In the genomic region with DNA sequence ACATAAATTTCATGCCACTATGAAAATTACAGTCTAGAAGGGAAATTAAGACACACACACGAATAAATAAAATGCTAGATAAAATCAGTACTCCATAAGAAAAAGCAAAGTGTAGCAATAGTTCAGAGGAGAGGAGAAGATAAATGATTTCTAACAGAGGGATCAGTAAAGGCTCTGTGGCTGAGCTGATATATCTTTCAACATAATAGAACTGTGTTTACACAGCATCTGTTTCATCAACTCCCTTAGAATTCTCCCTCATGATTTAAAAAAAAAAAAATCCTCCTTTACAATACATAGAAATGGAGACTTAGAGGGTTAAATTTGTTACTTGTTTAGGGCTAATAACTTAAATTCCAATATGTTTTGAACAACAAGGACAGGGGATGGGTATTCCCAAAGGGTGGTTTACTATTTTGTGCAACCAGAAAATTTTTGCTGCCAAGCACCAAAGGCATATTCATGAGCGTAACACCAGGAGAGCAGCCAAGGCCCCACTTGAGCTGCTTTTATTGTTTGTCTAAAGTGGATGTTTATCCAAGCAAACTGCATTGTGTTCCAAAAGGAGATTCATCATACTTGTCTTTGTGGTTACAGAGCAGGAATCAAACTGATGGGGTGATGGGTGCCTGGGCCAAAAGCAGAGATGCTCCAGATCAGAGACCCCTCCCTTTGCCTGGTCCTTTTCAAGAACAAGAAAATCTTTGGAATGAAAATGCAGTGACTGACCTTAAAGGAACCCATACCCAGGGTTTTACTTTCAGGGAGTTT, we compare ENCODE assay signal across 14 cellular contexts.
DNase-seq lines count a peak whose midpoint lies in the region; ATAC-seq, FAIRE-seq and TF ChIP-seq lines count a peak whose summit lies in the region.
"Had no signal": no experiment of that assay in that cellular context is flagged by ENCODE, and none has a peak within 500 bp of the region (broad histone marks: within the 10 kb centered on the region; RNA-seq: fewer than 3 reads in every experiment).

No MANE protein-coding gene starts in this region.

- peaks cover 6% of the 10 kb centered on the region; the same call in 1 of the 2 replicates for H3K4me1 ChIP-seq in IMR-90 (ENCODE audit: control insufficient read depth, insufficient read depth, low read length)
- H3K4me1 ChIP-seq in endothelial cell of umbilical vein (ENCODE audit: control insufficient read depth, extremely low read depth, insufficient read depth, low read length) = no peaks in the 10 kb centered on the region
- peaks cover 0 to 2% (median 0%) of the 10 kb centered on the region in 4 donors for H3K4me1 ChIP-seq in tibial nerve
- no peaks in the 10 kb centered on the region for H3K4me1 ChIP-seq in CD8-positive, alpha-beta T cell (ENCODE audit: insufficient read depth, low read length)

- H2BK20ac ChIP-seq in IMR-90 (ENCODE audit: low read depth, low read length) = no peak overlapping the region

- no peak overlapping the region for H4K8ac ChIP-seq in IMR-90 (ENCODE audit: low read depth in 2 of 2, low read length in 2 of 2)

- H2BK120ac ChIP-seq in IMR-90 (ENCODE audit: low read depth, low read length) = no peak overlapping the region

- H3K4me2 ChIP-seq in IMR-90 (ENCODE audit: low read depth, low read length) (no peak overlapping the region; the same call in 1 of the 2 replicates), endothelial cell of umbilical vein (ENCODE audit: insufficient read depth, low read length) (no peak overlapping the region)
- H3K4me2 ChIP-seq: KMS-11 had no signal

- no peaks in the 10 kb centered on the region for H3K27me3 Mint-ChIP-seq in activated T-helper 2 cell treated with anti-CD3 and anti-CD28 coated beads, Interferon-gamma antibody, Interleukin-2, Interleukin-4, amounts not matched to agents 10 μg/mL and 5 μg/mL and 100 μg/mL, durations not matched to agents 14 hours and 24 hours and 36 hours (ENCODE audit: low read depth)
- no peaks in the 10 kb centered on the region for H3K27me3 Mint-ChIP-seq in effector memory CD8-positive, alpha-beta T cell
- H3K27me3 Mint-ChIP-seq in CD8-positive, alpha-beta T cell (ENCODE audit: low read depth) = no peaks in the 10 kb centered on the region
- H3K27me3 Mint-ChIP-seq: CD8-positive, alpha-beta memory T cell had no signal

- WGBS in IMR-90 (ENCODE audit: extremely low coverage in 2 of 2, insufficient read length in 1 of 2), 2 experiments = no CpG with 5 or more reads among the region's 2 CpGs
- 55 to 63% methylated on average over 2 of the region's 2 CpGs for WGBS in tibial nerve, 2 donors

- no peak for TF ChIP-seq CTCF in IMR-90 (conservative IDR thresholded peaks at IDR 0.05; ENCODE audit: low read depth, low read length)
- TF ChIP-seq CTCF in endothelial cell of umbilical vein (IDR thresholded peaks at IDR 0.05; ENCODE audit: extremely low read depth in 1 of 2, insufficient read depth in 1 of 2, low read depth in 1 of 2, low read length in 2 of 2) = no peak
- TF ChIP-seq CTCF in tibial nerve (IDR thresholded peaks at IDR 0.05) = no peak
- no peak for TF ChIP-seq CTCF in CD8-positive, alpha-beta T cell (IDR thresholded peaks at IDR 0.05)

- H3K9me3 Mint-ChIP-seq in activated T-helper 2 cell treated with anti-CD3 and anti-CD28 coated beads, Interferon-gamma antibody, Interleukin-2, Interleukin-4, amounts not matched to agents 10 μg/mL and 5 μg/mL and 100 μg/mL, durations not matched to agents 14 hours and 24 hours and 36 hours = no peaks in the 10 kb centered on the region
- H3K9me3 Mint-ChIP-seq in effector memory CD8-positive, alpha-beta T cell = peaks cover 0 to 2% of the 10 kb centered on the region in 2 donors
- H3K9me3 Mint-ChIP-seq in CD8-positive, alpha-beta T cell = no peaks in the 10 kb centered on the region

- in situ Hi-C loops in IMR-90 (cut with MboI; ENCODE audit: low sequenced_read_pairs) = no loop called here

- FAIRE-seq in endothelial cell of umbilical vein (lab: Jason Lieb, UNC) = no peak

- H3K27ac ChIP-seq in IMR-90 (ENCODE audit: insufficient read depth, low read length) = no peak overlapping the region
- H3K27ac ChIP-seq in endothelial cell of umbilical vein (ENCODE audit: insufficient read depth, low read depth, low read length) = no peak overlapping the region
- H3K27ac ChIP-seq in tibial nerve = no peak overlapping the region
- H3K27ac ChIP-seq in CD8-positive, alpha-beta T cell (ENCODE audit: low read depth, low read length) = no peak overlapping the region
- H3K27ac ChIP-seq: KMS-11 had no signal

- no peaks in the 10 kb centered on the region for H3K36me3 ChIP-seq in IMR-90 (ENCODE audit: control insufficient read depth, insufficient read depth, low read length)
- no peaks in the 10 kb centered on the region for H3K36me3 ChIP-seq in endothelial cell of umbilical vein (ENCODE audit: control insufficient read depth in 2 of 2, extremely low read depth in 1 of 2, insufficient read depth in 2 of 2, low read length in 2 of 2)
- H3K36me3 ChIP-seq in tibial nerve = no peaks in the 10 kb centered on the region
- no peaks in the 10 kb centered on the region for H3K36me3 ChIP-seq in CD8-positive, alpha-beta T cell (ENCODE audit: insufficient read depth, low read length)

- no peak overlapping the region for H3K23ac ChIP-seq in IMR-90 (ENCODE audit: low read depth, low read length)

- no peak overlapping the region for H2AFZ ChIP-seq in IMR-90 (replicated peaks; ENCODE audit: low read length, poor library complexity)
- no peak overlapping the region for H2AFZ ChIP-seq in endothelial cell of umbilical vein (ENCODE audit: low read depth, low read length)

- BruUV-seq in IMR-90 (replicated peaks; lab: Mats Ljungman, UMichigan) (no TSS peak), endothelial cell of umbilical vein (replicated peaks; lab: Mats Ljungman, UMichigan) (no TSS peak)

- no peak overlapping the region for H2AK5ac ChIP-seq in IMR-90 (ENCODE audit: low read depth, low read length)

- H3K4me1 Mint-ChIP-seq in activated T-helper 2 cell treated with anti-CD3 and anti-CD28 coated beads, Interferon-gamma antibody, Interleukin-2, Interleukin-4, amounts not matched to agents 10 μg/mL and 5 μg/mL and 100 μg/mL, durations not matched to agents 14 hours and 24 hours and 36 hours (ENCODE audit: low read depth) = no peaks in the 10 kb centered on the region
- H3K4me1 Mint-ChIP-seq in effector memory CD8-positive, alpha-beta T cell (ENCODE audit: low read depth in 2 of 2) = no peaks in the 10 kb centered on the region
- H3K4me1 Mint-ChIP-seq in CD8-positive, alpha-beta T cell (ENCODE audit: low read depth) = no peaks in the 10 kb centered on the region
- H3K4me1 Mint-ChIP-seq: CD8-positive, alpha-beta memory T cell; immature natural killer cell had no signal

- intact Hi-C loops in IMR-90 (cut with micrococcal nuclease) = no loop called here
- intact Hi-C loops in endothelial cell of umbilical vein (cut with micrococcal nuclease) = no loop called here
- intact Hi-C loops in activated T-helper 2 cell treated with anti-CD3 and anti-CD28 coated beads, Interferon-gamma antibody, Interleukin-2, Interleukin-4, amounts not matched to agents 10 μg/mL and 5 μg/mL and 100 μg/mL, durations not matched to agents 14 hours and 24 hours and 36 hours (cut with micrococcal nuclease) = no loop called here
- intact Hi-C loops in CD8-positive, alpha-beta T cell (cut with DNase I, micrococcal nuclease) = no loop called here

- no peaks in the 10 kb centered on the region for H3K9me1 ChIP-seq in IMR-90 (ENCODE audit: insufficient read depth, low read length)
- no peaks in the 10 kb centered on the region for H3K9me1 ChIP-seq in endothelial cell of umbilical vein (replicated peaks; ENCODE audit: control insufficient read depth, extremely low read depth, insufficient read depth, low read length)

- no peak overlapping the region for H3K14ac ChIP-seq in IMR-90 (replicated peaks; ENCODE audit: low read depth, low read length)

- TF ChIP-seq POLR2A in IMR-90 (IDR thresholded peaks at IDR 0.05; ENCODE audit: low read depth, low read length) (no peak), endothelial cell of umbilical vein (IDR thresholded peaks at IDR 0.05; ENCODE audit: low read depth, low read length) (no peak), tibial nerve (IDR thresholded peaks at IDR 0.05) (no peak)

- H3K27me3 ChIP-seq in IMR-90 (ENCODE audit: control insufficient read depth, insufficient read depth, low read length) (peaks cover 5% of the 10 kb centered on the region; the same call in 1 of the 2 replicates), endothelial cell of umbilical vein (ENCODE audit: control insufficient read depth in 2 of 2, insufficient read depth in 2 of 2, low read length in 2 of 2) (no peaks in the 10 kb centered on the region), tibial nerve (no peaks in the 10 kb centered on the region)
- no peaks in the 10 kb centered on the region for H3K27me3 ChIP-seq in CD8-positive, alpha-beta T cell (ENCODE audit: insufficient read depth, low read length)

- H3K18ac ChIP-seq in IMR-90 (ENCODE audit: low read depth, low read length) = no peak overlapping the region

- H4K5ac ChIP-seq in IMR-90 (ENCODE audit: low read depth, low read length) = no peak overlapping the region

- no peak overlapping the region for H3K56ac ChIP-seq in IMR-90 (ENCODE audit: extremely low read depth, insufficient read depth, low read length)

- H4K20me1 ChIP-seq in IMR-90 (ENCODE audit: insufficient read depth, low read length) (no peaks in the 10 kb centered on the region), endothelial cell of umbilical vein (replicated peaks; ENCODE audit: control insufficient read depth, extremely low read depth, insufficient read depth, low read length) (no peaks in the 10 kb centered on the region)

- no peak for TF ChIP-seq EP300 in tibial nerve (IDR thresholded peaks at IDR 0.05)

- no peak overlapping the region for H4K91ac ChIP-seq in IMR-90 (ENCODE audit: insufficient read depth, low read depth, low read length)

- CTCF ChIA-PET in IMR-90 (lab: Yijun Ruan, JAX) (interaction anchor here (0.6 to 0.8 kb wide), 2 partner anchors 33 to 131 kb away, joined by 3 to 6 read pairs; no protein-coding TSS in a partner anchor), endothelial cell of umbilical vein (lab: Charles Lee) (interaction anchor here (0.7 to 1.4 kb wide), 2 partner anchors 15 to 30 kb away, joined by 3 to 5 read pairs; no protein-coding TSS in a partner anchor)
- CTCF ChIA-PET in CD8-positive, alpha-beta T cell (lab: Charles Lee) = no interaction called here

- no peak for TF ChIP-seq RAD21 in IMR-90 (IDR thresholded peaks at IDR 0.05; ENCODE audit: low read length)

- dilution Hi-C loops in IMR-90 (cut with HindIII; ENCODE audit: low sequenced_read_pairs, unreplicated experiment) (no loop called here), endothelial cell of umbilical vein (cut with MboI; ENCODE audit: extremely low pct_ligation_motif_present, low sequenced_read_pairs) (no loop called here)

- H3K4ac ChIP-seq in IMR-90 (ENCODE audit: low read depth, low read length) = no peak overlapping the region

- H3K4me3 ChIP-seq in IMR-90 (ENCODE audit: insufficient read depth, low read depth, low read length) (no peak overlapping the region), endothelial cell of umbilical vein (replicated peaks in 1 of 3; ENCODE audit: insufficient read depth in 1 of 3, low read depth in 1 of 3, low read length in 3 of 3) (no peak overlapping the region), tibial nerve (no peak overlapping the region)
- H3K4me3 ChIP-seq in CD8-positive, alpha-beta T cell (ENCODE audit: low read depth, low read length) = no peak overlapping the region

- H3K79me2 ChIP-seq in endothelial cell of umbilical vein (ENCODE audit: control insufficient read depth, insufficient read depth, low read length) = no peaks in the 10 kb centered on the region

- peak; percentile 44 for ATAC-seq in IMR-90 (ENCODE audit: low read depth)
- ATAC-seq in effector memory CD8-positive, alpha-beta T cell (replicated peaks) = no peak
- no peak for ATAC-seq in CD8-positive, alpha-beta T cell

- H3K79me1 ChIP-seq in IMR-90 (ENCODE audit: low read depth in 1 of 2, low read length in 2 of 2) = no peaks in the 10 kb centered on the region

- H2BK5ac ChIP-seq in IMR-90 (ENCODE audit: low read depth, low read length, poor library complexity, severe bottlenecking) = no peak overlapping the region

- no peaks in the 10 kb centered on the region for H3K9me3 ChIP-seq in IMR-90 (ENCODE audit: control insufficient read depth, insufficient read depth, low read length)
- H3K9me3 ChIP-seq in endothelial cell of umbilical vein (replicated peaks; ENCODE audit: control insufficient read depth, insufficient read depth, low read length) = no peaks in the 10 kb centered on the region
- H3K9me3 ChIP-seq in tibial nerve = no peaks in the 10 kb centered on the region
- H3K9me3 ChIP-seq in CD8-positive, alpha-beta T cell (ENCODE audit: low read length) = no peaks in the 10 kb centered on the region

- no peak for DNase-seq in IMR-90
- DNase-seq in NCI-H2196 treated with DMSO at 0.1 percent for 48 hours (lab: John Stamatoyannopoulos, UW; ENCODE audit: unreplicated experiment) = peak; percentile 12
- DNase-seq in endothelial cell of umbilical vein (ENCODE audit: low read depth, low spot score) = peak; percentile 21
- peak; percentile 59 for DNase-seq in renal cortical epithelial cell (ENCODE audit: low read depth)
- DNase-seq in tibial nerve (ENCODE audit: low spot score in 2 of 2) = no peak
- no peak for DNase-seq in activated T-helper 2 cell treated with anti-CD3 and anti-CD28 coated beads, Interferon-gamma antibody, Interleukin-2, Interleukin-4, amounts not matched to agents 10 μg/mL and 5 μg/mL and 100 μg/mL, durations not matched to agents 14 hours and 24 hours and 36 hours (ENCODE audit: low spot score)
- no peak for DNase-seq in effector memory CD8-positive, alpha-beta T cell
- no peak for DNase-seq in CD8-positive, alpha-beta T cell
- DNase-seq: CD8-positive, alpha-beta memory T cell; immature natural killer cell; OCI-M1; stimulated activated CD4-positive, alpha-beta T cell treated with anti-CD3 and anti-CD28 coated beads, Interleukin-12 subunit alpha, Interleukin-12 subunit beta, amount 100 ng/mL, for 4 hours; stimulated activated CD8-positive, alpha-beta memory T cell treated with anti-CD3 and anti-CD28 coated beads, Interleukin-4, amount 100 ng/mL, for 48 hours had no signal

- H3K9ac ChIP-seq in IMR-90 (ENCODE audit: low read depth, low read length) (no peak overlapping the region), endothelial cell of umbilical vein (replicated peaks; ENCODE audit: extremely low read depth, insufficient read depth, low read length) (no peak overlapping the region)
- H3K9ac ChIP-seq: KMS-11 had no signal

- H3K4me3 Mint-ChIP-seq in activated T-helper 2 cell treated with anti-CD3 and anti-CD28 coated beads, Interferon-gamma antibody, Interleukin-2, Interleukin-4, amounts not matched to agents 10 μg/mL and 5 μg/mL and 100 μg/mL, durations not matched to agents 14 hours and 24 hours and 36 hours (ENCODE audit: low read depth) = no peak overlapping the region
- no peak overlapping the region for H3K4me3 Mint-ChIP-seq in effector memory CD8-positive, alpha-beta T cell
- H3K4me3 Mint-ChIP-seq in CD8-positive, alpha-beta T cell = no peak overlapping the region
- H3K4me3 Mint-ChIP-seq: CD8-positive, alpha-beta memory T cell; immature natural killer cell had no signal

- H2BK15ac ChIP-seq in IMR-90 (ENCODE audit: low read depth, low read length) = no peak overlapping the region

- POLR2A ChIA-PET in IMR-90 (lab: Charles Lee; ENCODE audit: unreplicated experiment) (no interaction called here), endothelial cell of umbilical vein (lab: Charles Lee) (no interaction called here)
- POLR2A ChIA-PET in CD8-positive, alpha-beta T cell (lab: Charles Lee) = no interaction called here

- no peak overlapping the region for H3K27ac Mint-ChIP-seq in activated T-helper 2 cell treated with anti-CD3 and anti-CD28 coated beads, Interferon-gamma antibody, Interleukin-2, Interleukin-4, amounts not matched to agents 10 μg/mL and 5 μg/mL and 100 μg/mL, durations not matched to agents 14 hours and 24 hours and 36 hours
- no peak overlapping the region for H3K27ac Mint-ChIP-seq in effector memory CD8-positive, alpha-beta T cell
- H3K27ac Mint-ChIP-seq in CD8-positive, alpha-beta T cell = no peak overlapping the region
- H3K27ac Mint-ChIP-seq: CD8-positive, alpha-beta memory T cell; immature natural killer cell had no signal

- H2AK9ac ChIP-seq in IMR-90 (replicated peaks; ENCODE audit: low read depth, low read length, poor library complexity) = no peak overlapping the region

- no peaks in the 10 kb centered on the region for H3K36me3 Mint-ChIP-seq in activated T-helper 2 cell treated with anti-CD3 and anti-CD28 coated beads, Interferon-gamma antibody, Interleukin-2, Interleukin-4, amounts not matched to agents 10 μg/mL and 5 μg/mL and 100 μg/mL, durations not matched to agents 14 hours and 24 hours and 36 hours (ENCODE audit: low read depth)
- H3K36me3 Mint-ChIP-seq in effector memory CD8-positive, alpha-beta T cell (ENCODE audit: insufficient read depth) = no peaks in the 10 kb centered on the region
- H3K36me3 Mint-ChIP-seq in CD8-positive, alpha-beta T cell = no peaks in the 10 kb centered on the region
- H3K36me3 Mint-ChIP-seq: CD8-positive, alpha-beta memory T cell had no signal

Comparison
In these comparisons a context has a peak if more than half of its experiments do, and no peak if none do; other contexts are left out.
1. DNase-seq: peak in NCI-H2196 treated with DMSO at 0.1 percent for 48 hours (single experiment), endothelial cell of umbilical vein (single experiment) and renal cortical epithelial cell (single experiment); none in IMR-90 (single experiment), tibial nerve (0 of 2), activated T-helper 2 cell treated with anti-CD3 and anti-CD28 coated beads, Interferon-gamma antibody, Interleukin-2, Interleukin-4, amounts not matched to agents 10 μg/mL and 5 μg/mL and 100 μg/mL, durations not matched to agents 14 hours and 24 hours and 36 hours (single experiment), effector memory CD8-positive, alpha-beta T cell (0 of 3) and CD8-positive, alpha-beta T cell (0 of 7).